23 cellular contexts compared by ENCODE assay signal in the genomic region with DNA sequence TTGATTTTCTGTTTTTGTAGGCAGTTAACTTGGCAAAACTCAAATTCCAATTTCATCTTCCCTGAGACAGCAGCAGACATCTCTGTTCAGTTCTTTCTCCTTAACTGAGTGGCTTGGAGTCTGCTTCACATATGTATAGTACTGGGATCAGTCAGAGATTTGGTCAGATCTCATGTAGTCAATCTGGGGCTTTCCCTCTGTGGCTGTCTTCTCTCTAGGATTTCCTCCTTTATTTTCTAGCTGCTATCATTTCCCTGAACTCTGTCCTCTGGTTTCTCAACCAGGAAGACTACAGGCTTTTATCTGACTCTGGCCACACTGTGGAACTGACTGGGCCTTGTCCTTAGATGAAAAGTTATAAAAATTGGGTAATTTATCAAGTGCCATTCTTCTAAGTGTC.
DNase-seq lines count a peak whose midpoint lies in the region; ATAC-seq, FAIRE-seq and TF ChIP-seq lines count a peak whose summit lies in the region.
"Had no signal": no experiment of that assay in that cellular context is flagged by ENCODE, and none has a peak within 500 bp of the region (broad histone marks: within the 10 kb centered on the region; RNA-seq: fewer than 3 reads in every experiment).

No MANE protein-coding gene starts in this region.

- CTCF ChIA-PET in Calu3 (lab: Charles Lee), result interaction anchor here (0.6 to 1.5 kb wide), 3 partner anchors 43 to 75 kb away, joined by 3 to 4 read pairs (median 4); no protein-coding TSS in a partner anchor
- CTCF ChIA-PET in HepG2 (lab: Yijun Ruan, JAX; ENCODE audit: low intra/inter-chr PET ratio, low total read pairs), result no interaction called here

- TF ChIP-seq EP300 in HepG2 (IDR thresholded peaks at IDR 0.05; ENCODE audit: low read depth in 2 of 2, low read length in 2 of 2) (no peak), HepG2 (CRISPR knock-in tag; IDR thresholded peaks at IDR 0.05; ENCODE audit: borderline replicate concordance) (no peak)

- no peak overlapping the region for H3K27ac Mint-ChIP-seq in Calu3 (ENCODE audit: unreplicated experiment)
- H3K27ac Mint-ChIP-seq in activated T-helper 17 cell treated with anti-CD3 and anti-CD28 coated beads, Interleukin-2, amount 50 U/mL, for 72 hours, result no peak overlapping the region
- H3K27ac Mint-ChIP-seq: HFFc6 had no signal

- DNase-seq in Calu3, result peak; percentile 14
- DNase-seq in foreskin keratinocyte, result no peak
- DNase-seq in HepG2 (ENCODE audit: low spot score), result no peak
- DNase-seq in activated CD8-positive, alpha-beta memory T cell treated with anti-CD3 and anti-CD28 coated beads, Interleukin-2, amount 50 U/mL, for 4 hours, result no peak
- no peak for DNase-seq in NCI-H2227 (lab: John Stamatoyannopoulos, UW; ENCODE audit: unreplicated experiment)
- DNase-seq: DMS79, H7, HFFc6, KG1, NCI-H1092 treated with DMSO at 0.1 percent for 48 hours, NCI-H1436 treated with DMSO at 0.1 percent for 48 hours, NCI-H1930, NCI-H2227 treated with DMSO at 0.1 percent for 48 hours, NCI-H510A, SHP77 treated with DMSO at 0.1 percent for 48 hours had no signal

- H3K27ac ChIP-seq in foreskin keratinocyte (peak overlapping the region; percentile 69), HepG2 (ENCODE audit: extremely low read length, insufficient read depth, low read length) (no peak overlapping the region)
- H3K27ac ChIP-seq: A549, HL-60, RWPE1 had no signal

- TF ChIP-seq POLR2A in HepG2 (IDR thresholded peaks at IDR 0.05; ENCODE audit: insufficient read depth in 1 of 2, low read depth in 2 of 2, low read length in 2 of 2), result no peak

- H3K9me3 Mint-ChIP-seq in Calu3 (ENCODE audit: low read depth, unreplicated experiment), result no peaks in the 10 kb centered on the region
- no peaks in the 10 kb centered on the region for H3K9me3 Mint-ChIP-seq in activated T-helper 17 cell treated with anti-CD3 and anti-CD28 coated beads, Interleukin-2, amount 50 U/mL, for 72 hours

- H4K20me1 ChIP-seq in HepG2 (ENCODE audit: insufficient read depth, low read length), result no peaks in the 10 kb centered on the region

- peaks cover 6% of the 10 kb centered on the region; the same call in 1 of the 2 replicates for H3K9me3 ChIP-seq in HepG2 (ENCODE audit: low read length)
- H3K9me3 ChIP-seq: A549, BE2C had no signal

- no peak overlapping the region for H3K9ac ChIP-seq in HepG2 (ENCODE audit: insufficient read depth, low read depth, low read length)

- peaks cover 19% of the 10 kb centered on the region for H3K4me1 Mint-ChIP-seq in Calu3 (ENCODE audit: low read depth, unreplicated experiment)
- no peaks in the 10 kb centered on the region for H3K4me1 Mint-ChIP-seq in activated T-helper 17 cell treated with anti-CD3 and anti-CD28 coated beads, Interleukin-2, amount 50 U/mL, for 72 hours

- FAIRE-seq in HepG2 (lab: Jason Lieb, UNC), result no peak
- FAIRE-seq: A549, GM19239 had no signal

- intact Hi-C loops in Calu3 (cut with micrococcal nuclease; ENCODE audit: unreplicated experiment), result loop anchor here (2.0 kb wide), 1 partner anchor 44 kb away; no protein-coding TSS in a partner anchor
- intact Hi-C loops in HepG2 (cut with micrococcal nuclease; ENCODE audit: unreplicated experiment), result no loop called here

- no peak overlapping the region for H3K4me3 Mint-ChIP-seq in Calu3 (ENCODE audit: low read depth, unreplicated experiment)
- no peak overlapping the region for H3K4me3 Mint-ChIP-seq in activated T-helper 17 cell treated with anti-CD3 and anti-CD28 coated beads, Interleukin-2, amount 50 U/mL, for 72 hours
- H3K4me3 Mint-ChIP-seq: HFFc6 had no signal

- no peak for TF ChIP-seq CTCF in Calu3 (IDR thresholded peaks at IDR 0.05; ENCODE audit: unreplicated experiment)
- no peak for TF ChIP-seq CTCF in foreskin keratinocyte (conservative IDR thresholded peaks at IDR 0.05)
- no peak for TF ChIP-seq CTCF in HepG2 (CRISPR knock-in tag; IDR thresholded peaks at IDR 0.05)

- no peaks in the 10 kb centered on the region for H3K36me3 Mint-ChIP-seq in Calu3 (ENCODE audit: insufficient read depth, unreplicated experiment)
- no peaks in the 10 kb centered on the region for H3K36me3 Mint-ChIP-seq in activated T-helper 17 cell treated with anti-CD3 and anti-CD28 coated beads, Interleukin-2, amount 50 U/mL, for 72 hours (ENCODE audit: low read depth)

- POLR2A ChIA-PET in HepG2 (lab: Yijun Ruan, JAX), result no interaction called here

- peaks cover 38% of the 10 kb centered on the region for H3K4me1 ChIP-seq in foreskin keratinocyte
- 0 out of 2 replicates have a peak, but pooled peaks cover 9% of the 10 kb centered on the region for H3K4me1 ChIP-seq in HepG2 (ENCODE audit: insufficient read depth, low read length)
- H3K4me1 ChIP-seq: A549 had no signal

- H3K4me3 ChIP-seq in HepG2 (replicated peaks in 1 of 3; ENCODE audit: insufficient read depth in 1 of 3, low read depth in 2 of 3, low read length in 3 of 3), result no peak overlapping the region
- H3K4me3 ChIP-seq: A549 had no signal

- H3K27me3 Mint-ChIP-seq in Calu3 (ENCODE audit: unreplicated experiment), result no peaks in the 10 kb centered on the region
- H3K27me3 Mint-ChIP-seq in activated T-helper 17 cell treated with anti-CD3 and anti-CD28 coated beads, Interleukin-2, amount 50 U/mL, for 72 hours, result peaks cover 7% of the 10 kb centered on the region

- H3K27me3 ChIP-seq in foreskin keratinocyte, result no peaks in the 10 kb centered on the region
- peaks cover 0 to 16% of the 10 kb centered on the region in 2 experiments; a peak in 3 of 5 replicates for H3K27me3 ChIP-seq in HepG2 (ENCODE audit: control insufficient read depth in 1 of 2, insufficient read depth in 2 of 2, low read length in 2 of 2)
- H3K27me3 ChIP-seq: BE2C had no signal

- ATAC-seq in activated T-helper 17 cell treated with anti-CD3 and anti-CD28 coated beads, Interleukin-2, amount 50 U/mL, for 72 hours (replicated peaks), result peak; percentile 46
- ATAC-seq in foreskin keratinocyte (no peak), HepG2 (no peak), HG02623 (IDR thresholded peaks at IDR 0.05; ENCODE audit: unreplicated experiment) (no peak), GM19455 (IDR thresholded peaks at IDR 0.05; ENCODE audit: unreplicated experiment) (no peak)
- ATAC-seq: A549 had no signal

- no peak overlapping the region for H2AFZ ChIP-seq in HepG2 (ENCODE audit: low read length)

- in situ Hi-C loops in HepG2 (cut with HindIII; ENCODE audit: extremely low pct_ligation_motif_present, low pct_unique_long_range_greater_than_20kb), result no loop called here

- TF ChIP-seq RAD21 in HepG2 (CRISPR knock-in tag; IDR thresholded peaks at IDR 0.05), result no peak

- no peak overlapping the region for H3K4me2 ChIP-seq in HepG2 (ENCODE audit: low read depth, low read length)
- H3K4me2 ChIP-seq: A549 had no signal

- BruUV-seq in Calu3 (replicated peaks; lab: Mats Ljungman, UMichigan) (no TSS peak), HepG2 (replicated peaks; lab: Mats Ljungman, UMichigan) (no TSS peak)

- no peaks in the 10 kb centered on the region for H3K79me2 ChIP-seq in HepG2 (ENCODE audit: insufficient read depth, low read length)

- no peaks in the 10 kb centered on the region for H3K36me3 ChIP-seq in HepG2 (replicated peaks in 1 of 2; ENCODE audit: control insufficient read depth in 1 of 2, insufficient read depth in 2 of 2, low read length in 2 of 2)
- H3K36me3 ChIP-seq: BE2C had no signal

TF ChIP-seq in HepG2, 621 proteins besides CTCF, POLR2A, EP300 and RAD21 (continues in another document):
- no peak for TF ChIP-seq AHR (CRISPR knock-in tag; IDR thresholded peaks at IDR 0.05)
